In the genomic region with DNA sequence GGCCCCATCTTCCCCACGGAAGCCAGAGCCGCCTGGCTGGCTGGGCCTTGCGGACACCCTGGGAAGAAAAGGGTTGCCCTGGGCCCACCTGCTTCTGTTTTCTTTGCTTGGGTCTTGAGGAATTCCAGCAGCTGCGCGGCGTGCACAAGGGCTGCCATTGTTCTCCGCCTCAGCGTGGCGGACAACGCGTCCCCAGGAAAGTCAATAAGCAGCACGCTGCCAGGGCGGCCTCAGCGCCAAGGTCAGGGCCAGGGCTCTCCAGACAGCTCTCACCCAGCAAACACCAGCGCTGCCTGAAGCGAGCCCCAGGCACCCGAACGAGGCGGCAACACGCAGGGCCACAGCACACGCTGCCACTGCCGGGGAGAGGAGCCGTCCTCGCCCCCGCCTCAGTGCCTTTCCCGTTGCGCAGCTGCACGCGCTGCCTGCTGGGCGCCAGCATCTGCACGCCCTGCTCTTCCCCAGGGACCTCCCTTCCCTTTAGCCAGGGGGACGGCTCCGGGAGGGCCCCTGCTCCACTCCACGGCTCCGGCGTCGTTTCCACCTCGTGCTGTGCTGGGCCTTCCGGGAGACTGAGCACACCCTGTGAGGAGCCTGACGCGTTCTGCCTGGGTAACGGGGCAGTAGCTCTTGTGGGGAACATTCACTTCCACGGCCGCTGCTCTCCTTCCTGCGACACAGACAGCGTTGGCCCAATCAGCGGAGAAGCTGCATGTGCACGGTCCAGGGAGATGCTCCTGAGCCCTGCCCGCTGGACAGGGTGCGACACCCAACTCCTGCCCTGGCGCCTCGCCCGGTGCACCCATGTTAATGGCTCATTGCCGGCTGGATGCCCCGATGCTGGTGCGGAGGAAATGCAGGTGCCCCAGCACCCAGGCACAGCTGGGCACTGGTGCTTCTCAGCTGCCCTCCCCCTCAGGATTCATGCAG, we compare ENCODE assay signal across 14 cellular contexts. TPM values are rescaled to one million over a fixed set of nuclear protein-coding genes. Genes with fewer than 3 reads are reported as not detected.
DNase-seq lines count a peak whose midpoint lies in the region; TF ChIP-seq lines count a peak whose summit lies in the region.
"Had no signal": no experiment of that assay in that cellular context is flagged by ENCODE, and none has a peak within 500 bp of the region (broad histone marks: within the 10 kb centered on the region; RNA-seq: fewer than 3 reads in every experiment).

No MANE protein-coding gene starts in this region.

- H3K36me3 ChIP-seq in A673 (ENCODE audit: insufficient read depth, low read length, poor library complexity, severe bottlenecking): no peaks in the 10 kb centered on the region

- POLR2A ChIA-PET in A673 (lab: Charles Lee; ENCODE audit: low non-redundant PET): no interaction called here

- CTCF ChIA-PET in A673 (lab: Charles Lee): no interaction called here

- TF ChIP-seq CTCF in A673 (conservative IDR thresholded peaks at IDR 0.05; ENCODE audit: low read depth, low read length) (no peak), dorsolateral prefrontal cortex (IDR thresholded peaks at IDR 0.05 in 54 of 56, conservative IDR thresholded peaks at IDR 0.05 in 2 of 56; ENCODE audit: low read depth in 1 of 56, partially characterized antibody in 56 of 56) (peak in 17 of 56 donors; percentile 4 to 37 (median 15)), foreskin fibroblast (IDR thresholded peaks at IDR 0.05; ENCODE audit: low read depth, low read length) (no peak)

- no peaks in the 10 kb centered on the region for H3K27me3 ChIP-seq in A673 (replicated peaks; ENCODE audit: insufficient read depth, low read depth, low read length, poor library complexity)
- no peaks in the 10 kb centered on the region for H3K27me3 ChIP-seq in dorsolateral prefrontal cortex
- H3K27me3 ChIP-seq: left lung had no signal

- BruUV-seq in A673 (replicated peaks; lab: Mats Ljungman, UMichigan): no TSS peak

- H3K4me1 ChIP-seq in A673 (ENCODE audit: insufficient read depth, low read length, poor library complexity, severe bottlenecking): no peaks in the 10 kb centered on the region
- H3K4me1 ChIP-seq: left lung had no signal

- H3K27ac ChIP-seq in A673 (ENCODE audit: low read depth, low read length, poor library complexity, severe bottlenecking) (no peak overlapping the region), dorsolateral prefrontal cortex (peak overlapping the region; percentile 79 to 100 (median 97))
- H3K27ac ChIP-seq: left lung had no signal

- no peak overlapping the region for H3K4me3 ChIP-seq in A673 (ENCODE audit: low read depth, low read length, poor library complexity, severe bottlenecking)
- H3K4me3 ChIP-seq in dorsolateral prefrontal cortex: peak overlapping the region in 18 of 59 donors; percentile 0 to 35 (median 20)
- no peak overlapping the region for H3K4me3 ChIP-seq in foreskin fibroblast (ENCODE audit: low read depth in 1 of 2, low read length in 2 of 2)
- H3K4me3 ChIP-seq: left lung had no signal

- intact Hi-C loops in A673 (cut with micrococcal nuclease; ENCODE audit: unreplicated experiment) (no loop called here), dorsolateral prefrontal cortex (cut with DNase I) (loop anchor here (2.0 to 10.0 kb wide), 4 partner anchors 64 to 134 kb away; a partner anchor contains a TSS)

- H3K9me3 ChIP-seq in A673 (ENCODE audit: low read depth, low read length, poor library complexity, severe bottlenecking): no peaks in the 10 kb centered on the region

- DNase-seq in A673 (ENCODE audit: low spot score) (peak; percentile 23), NCI-H1092 (lab: John Stamatoyannopoulos, UW) (peak; percentile 29), dorsolateral prefrontal cortex (peak; percentile 51 to 94 (median 90)), occipital lobe (lab: John Stamatoyannopoulos, UW) (peak; percentile 81), HT-29 (ENCODE audit: low spot score) (no peak), NCI-H2029 (lab: John Stamatoyannopoulos, UW) (no peak), GF-D8 (lab: John Stamatoyannopoulos, UW) (no peak), foreskin fibroblast (no peak)
- DNase-seq: activated CD4-positive, alpha-beta T cell treated with anti-CD3 and anti-CD28 coated beads, Interleukin-2, amount 50 U/mL, for 1 hour; effector CD4-positive, alpha-beta T cell; NCI-H446 treated with DMSO at 0.1 percent for 48 hours; OCI-M1; stimulated activated CD4-positive, alpha-beta T cell treated with anti-CD3 and anti-CD28 coated beads, Interleukin-4, amount 100 ng/mL, for 4 hours had no signal

RNA-seq across cellular contexts. Expression of a gene that starts 57.8 kb away (rescaled TPM):
- total RNA-seq in A673 (2021) (21.0 and 26.3 TPM in 2 replicates), dorsolateral prefrontal cortex (10 to 100 TPM; 26.2 to 68.7 (median 45.4) TPM), occipital lobe (9.4 TPM)
- 2.1 and 5.2 TPM in 2 replicates for total RNA-seq in HT-29 (2014; rRNA removed; shearing (Covaris generic))

Comparison
In these comparisons a context has a peak if more than half of its experiments do, and no peak if none do; other contexts are left out.
1. DNase-seq: peak in A673 (single experiment), NCI-H1092 (single experiment), dorsolateral prefrontal cortex (10 of 10) and occipital lobe (single experiment); none in HT-29 (single experiment), NCI-H2029 (single experiment), GF-D8 (single experiment) and foreskin fibroblast (0 of 2).